ENCODE assay signal across 8 cellular contexts in genomic region chr16:8674413-8675022, GRCh38. TPM values are rescaled to one million over a fixed set of nuclear protein-coding genes. Genes with fewer than 3 reads are reported as not detected.
DNase-seq lines count a peak whose midpoint lies in the region; ATAC-seq and TF ChIP-seq lines count a peak whose summit lies in the region.

Gene ABAT (plus strand): TSS chr16:8674617. CDS start chr16:8735740, 61,123 bp downstream.

- peak; percentile 34 for TF ChIP-seq POLR2A in GM18526 (IDR thresholded peaks at IDR 0.05; ENCODE audit: extremely low read depth, insufficient read length)

- ATAC-seq in HG03045 (IDR thresholded peaks at IDR 0.05; ENCODE audit: unreplicated experiment) (peak; percentile 99), activated B cell treated with CpG ODN at 0.5 μM for 24 hours (ENCODE audit: low read depth) (peak; percentile 99)

- peak; percentile 92 for DNase-seq in A673 (ENCODE audit: low spot score)
- peak; percentile 69 for DNase-seq in NCI-H2171 (lab: John Stamatoyannopoulos, UW)
- DNase-seq in activated B cell treated with CpG ODN at 0.5 μM for 24 hours = peak; percentile 87
- DNase-seq in caudate nucleus (lab: John Stamatoyannopoulos, UW) = peak; percentile 33 to 96 (median 88)
- peak; percentile 81 for DNase-seq in iris pigment epithelial cell (ENCODE audit: low read depth)
- DNase-seq in stimulated activated CD4-positive, alpha-beta T cell treated with anti-CD3 and anti-CD28 coated beads, Interleukin-12 subunit alpha, Interleukin-12 subunit beta, amount 100 ng/mL, for 4 hours = peak; percentile 83

- CTCF ChIA-PET in A673 (lab: Charles Lee) (interaction anchor here (0.9 to 1.3 kb wide), 2 partner anchors 117 to 206 kb away, joined by 3 read pairs; no protein-coding TSS in a partner anchor), activated B cell treated with CpG ODN at 0.5 μM for 24 hours (lab: Charles Lee) (interaction anchor here (0.6 kb wide), 1 partner anchor 466 kb away, joined by 3 read pairs; no protein-coding TSS in a partner anchor)

- peaks cover 7% of the 10 kb centered on the region for H3K36me3 Mint-ChIP-seq in activated B cell treated with CpG ODN at 0.5 μM for 24 hours (ENCODE audit: low read depth)

- intact Hi-C loops in A673 (cut with micrococcal nuclease; ENCODE audit: unreplicated experiment) = no loop called here
- intact Hi-C loops in activated B cell treated with CpG ODN at 0.5 μM for 24 hours (cut with micrococcal nuclease) = loop anchor here (1.0 to 10.0 kb wide), 4 partner anchors 50 to 195 kb away; partner anchors contain the start of genes CARHSP1, METTL22, PMM2 and TMEM186

- H3K27me3 ChIP-seq in A673 (replicated peaks; ENCODE audit: insufficient read depth, low read depth, low read length, poor library complexity) = no peaks in the 10 kb centered on the region

- H3K4me1 Mint-ChIP-seq in activated B cell treated with CpG ODN at 0.5 μM for 24 hours = peaks cover 23% of the 10 kb centered on the region

- H3K27me3 Mint-ChIP-seq in activated B cell treated with CpG ODN at 0.5 μM for 24 hours = no peaks in the 10 kb centered on the region

- H3K4me3 ChIP-seq in A673 (ENCODE audit: low read depth, low read length, poor library complexity, severe bottlenecking) = peak within 1 kb of the TSS; percentile 61

- POLR2A ChIA-PET in A673 (lab: Charles Lee; ENCODE audit: low non-redundant PET) (no interaction called here), activated B cell treated with CpG ODN at 0.5 μM for 24 hours (lab: Charles Lee) (interaction anchor here (0.8 to 2.0 kb wide), 4 partner anchors 52 to 194 kb away, joined by 3 to 8 read pairs (median 3); partner anchors contain the start of genes CARHSP1 and TMEM186)

- H3K27ac ChIP-seq in A673 (ENCODE audit: low read depth, low read length, poor library complexity, severe bottlenecking) (no peak within 1 kb of the TSS), caudate nucleus (ENCODE audit: low read depth, low read length) (peak within 1 kb of the TSS; percentile 52)

- H3K4me1 ChIP-seq in A673 (ENCODE audit: insufficient read depth, low read length, poor library complexity, severe bottlenecking) = peaks cover 12% of the 10 kb centered on the region

- peaks cover under 1% of the 10 kb centered on the region for H3K9me3 Mint-ChIP-seq in activated B cell treated with CpG ODN at 0.5 μM for 24 hours

- H3K36me3 ChIP-seq in A673 (ENCODE audit: insufficient read depth, low read length, poor library complexity, severe bottlenecking) = no peaks in the 10 kb centered on the region

- H3K9me3 ChIP-seq in A673 (ENCODE audit: low read depth, low read length, poor library complexity, severe bottlenecking) = no peaks in the 10 kb centered on the region

- no peak for TF ChIP-seq CTCF in A673 (conservative IDR thresholded peaks at IDR 0.05; ENCODE audit: low read depth, low read length)
- no peak for TF ChIP-seq CTCF in activated B cell treated with CpG ODN at 0.5 μM for 24 hours (IDR thresholded peaks at IDR 0.05)

- BruUV-seq in A673 (replicated peaks; lab: Mats Ljungman, UMichigan) = no TSS peak

- peak within 1 kb of the TSS; percentile 84 for H3K27ac Mint-ChIP-seq in activated B cell treated with CpG ODN at 0.5 μM for 24 hours

- H3K4me3 Mint-ChIP-seq in activated B cell treated with CpG ODN at 0.5 μM for 24 hours = peak within 1 kb of the TSS; percentile 90

RNA-seq across cellular contexts. Expression of gene ABAT, which starts in this region (rescaled TPM):
- 6.9 and 8.6 TPM in 2 replicates for total RNA-seq in A673 (2021)
- total RNA-seq in activated B cell treated with CpG ODN at 0.5 μM for 24 hours = 12.6 and 13.2 TPM in 2 replicates
